Comparison of ENCODE assay signal across 8 cellular contexts in the genomic region with DNA sequence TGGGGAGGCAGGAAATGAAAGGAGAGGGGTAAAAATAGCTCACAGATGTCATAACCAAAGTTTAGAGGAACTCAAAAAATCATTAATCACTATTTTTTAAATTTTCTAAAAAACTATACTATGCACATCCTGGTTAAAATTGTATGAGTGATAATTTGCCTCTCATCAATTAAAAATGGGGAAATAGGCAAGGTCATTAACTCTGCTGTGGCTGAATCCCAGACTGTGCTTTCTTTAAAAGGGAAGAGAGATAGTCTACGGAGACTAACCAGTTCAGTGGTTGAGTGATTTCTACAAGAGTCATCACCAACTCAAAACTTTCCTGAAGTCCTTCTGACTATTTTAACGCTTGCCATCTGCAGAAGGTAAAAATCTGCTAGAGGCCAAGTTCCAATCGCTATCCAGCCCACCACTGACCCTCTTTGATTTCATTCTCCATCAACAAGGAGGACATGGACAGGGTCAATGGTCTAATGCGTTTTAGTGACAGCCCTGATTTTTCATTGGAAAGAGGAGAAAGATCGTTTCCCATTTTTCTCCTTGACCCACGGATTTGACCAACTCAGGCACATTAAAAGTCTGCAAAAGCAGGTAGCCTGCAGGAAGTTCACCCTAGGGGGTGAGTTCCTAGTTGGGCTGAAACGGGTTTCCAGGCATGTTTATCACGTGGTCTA. TPM values are rescaled to one million over a fixed set of nuclear protein-coding genes. Genes with fewer than 3 reads are reported as not detected.
DNase-seq lines count a peak whose midpoint lies in the region; ATAC-seq and TF ChIP-seq lines count a peak whose summit lies in the region.

No MANE protein-coding gene starts in this region.

- H3K36me3 ChIP-seq in SK-N-SH (replicated peaks in 1 of 2; ENCODE audit: control insufficient read depth in 1 of 2, insufficient read depth in 2 of 2, low read length in 1 of 2), result peaks cover 0 to 6% of the 10 kb centered on the region in 2 experiments

- peak overlapping the region; percentile 93 for H2AFZ ChIP-seq in SK-N-SH (ENCODE audit: low read depth)

- POLR2A ChIA-PET in SK-N-SH (lab: Yijun Ruan, JAX), result interaction anchor here (1.0 to 1.4 kb wide), 2 partner anchors 11 to 15 kb away, joined by 3 read pairs; no protein-coding TSS in a partner anchor

- peak overlapping the region; percentile 81 for H3K4me2 ChIP-seq in SK-N-SH

- TF ChIP-seq EP300 in SK-N-SH (IDR thresholded peaks at IDR 0.05; ENCODE audit: borderline replicate concordance in 1 of 2, low read depth in 1 of 2, low read length in 1 of 2), result no peak

- H3K4me1 ChIP-seq in SK-N-SH (ENCODE audit: control insufficient read depth in 1 of 2, insufficient read depth in 2 of 2, low read depth in 1 of 2, low read length in 1 of 2), result peaks cover 0 to 10% of the 10 kb centered on the region in 2 experiments; a peak in 3 of 4 replicates

- no peaks in the 10 kb centered on the region for H3K27me3 ChIP-seq in SK-N-SH (ENCODE audit: insufficient read depth)

- CTCF ChIA-PET in SK-N-SH (lab: Yijun Ruan, JAX), result interaction anchor here (1.3 to 2.5 kb wide), 3 partner anchors 8 to 269 kb away, joined by 3 to 6 read pairs (median 4); no protein-coding TSS in a partner anchor

- H3K9me3 ChIP-seq in SK-N-SH, result no peaks in the 10 kb centered on the region

- no peaks in the 10 kb centered on the region for H3K9me2 ChIP-seq in SK-N-SH

- no peaks in the 10 kb centered on the region for H4K20me1 ChIP-seq in SK-N-SH (ENCODE audit: insufficient read depth)

- peak overlapping the region; percentile 88 to 91 for H3K27ac ChIP-seq in SK-N-SH (ENCODE audit: low read depth in 2 of 2, low read length in 1 of 2)

- H3K79me2 ChIP-seq in SK-N-SH (ENCODE audit: insufficient read depth), result peaks cover 56% of the 10 kb centered on the region

- DNase-seq in AG10803 (ENCODE audit: low read depth) (no peak), SK-N-SH (no peak), foreskin fibroblast (peak in 1 of 2 donors; percentile 17), pons (ENCODE audit: low spot score) (peak; percentile 5), germinal center (ENCODE audit: low spot score) (no peak)
- no peak for DNase-seq in NK-92 treated with Interleukin-12 subunit alpha and Interleukin-12 subunit beta, amount 100 ng/mL, for 24 hours (lab: John Stamatoyannopoulos, UW)

- no peak for TF ChIP-seq RAD21 in SK-N-SH (IDR thresholded peaks at IDR 0.05; ENCODE audit: low read length)

- TF ChIP-seq CTCF in AG10803 (conservative IDR thresholded peaks at IDR 0.05; ENCODE audit: low read length), result no peak
- TF ChIP-seq CTCF in SK-N-SH (IDR thresholded peaks at IDR 0.05), result no peak
- TF ChIP-seq CTCF in foreskin fibroblast (IDR thresholded peaks at IDR 0.05; ENCODE audit: low read depth, low read length), result no peak

- 31% methylated on average over 8 of the region's 8 CpGs for WGBS in SK-N-SH (ENCODE audit: low lambda C conversion rate)

- peak; percentile 8 for ATAC-seq in GM19025 (IDR thresholded peaks at IDR 0.05; ENCODE audit: low read depth, unreplicated experiment)
- ATAC-seq in HG03135 (IDR thresholded peaks at IDR 0.05; ENCODE audit: unreplicated experiment), result peak; percentile 11

- H3K9ac ChIP-seq in SK-N-SH, result peak overlapping the region; percentile 99

- H3K4me3 ChIP-seq in AG10803 (ENCODE audit: low read length) (peak overlapping the region; percentile 81), SK-N-SH (ENCODE audit: low read depth in 2 of 2, low read length in 1 of 2) (peak overlapping the region; percentile 69 to 90), foreskin fibroblast (ENCODE audit: low read depth in 1 of 2, low read length in 2 of 2) (peak overlapping the region; percentile 74 to 86)

- peaks cover 17% of the 10 kb centered on the region for H3F3A ChIP-seq in SK-N-SH (replicated peaks; ENCODE audit: insufficient read depth)

TF ChIP-seq in SK-N-SH, 30 proteins besides CTCF, POLR2A, EP300 and RAD21:
- TF ChIP-seq MXI1 (IDR thresholded peaks at IDR 0.05; ENCODE audit: low read depth, low read length) (0 out of 2 replicates have a peak, but pooled peaks have one; percentile 72), GATA2 (CRISPR knock-in tag; IDR thresholded peaks at IDR 0.05) (no peak)

RNA-seq across cellular contexts. Expression of gene SUCLG2, which starts 0.8 kb away (rescaled TPM):
- 20.2 and 23.3 TPM in 2 replicates for polyA plus RNA-seq in SK-N-SH (2012; rRNA removed)
- 33.0 and 37.3 TPM in 2 replicates for polyA plus RNA-seq in SK-N-SH (2012; cell fraction: cytosol; rRNA removed)
- 6.8 and 12.7 TPM in 2 replicates for polyA plus RNA-seq in SK-N-SH (2012; cell fraction: nucleus; rRNA removed)
